ENCODE assay signal across 21 cellular contexts in the genomic region with DNA sequence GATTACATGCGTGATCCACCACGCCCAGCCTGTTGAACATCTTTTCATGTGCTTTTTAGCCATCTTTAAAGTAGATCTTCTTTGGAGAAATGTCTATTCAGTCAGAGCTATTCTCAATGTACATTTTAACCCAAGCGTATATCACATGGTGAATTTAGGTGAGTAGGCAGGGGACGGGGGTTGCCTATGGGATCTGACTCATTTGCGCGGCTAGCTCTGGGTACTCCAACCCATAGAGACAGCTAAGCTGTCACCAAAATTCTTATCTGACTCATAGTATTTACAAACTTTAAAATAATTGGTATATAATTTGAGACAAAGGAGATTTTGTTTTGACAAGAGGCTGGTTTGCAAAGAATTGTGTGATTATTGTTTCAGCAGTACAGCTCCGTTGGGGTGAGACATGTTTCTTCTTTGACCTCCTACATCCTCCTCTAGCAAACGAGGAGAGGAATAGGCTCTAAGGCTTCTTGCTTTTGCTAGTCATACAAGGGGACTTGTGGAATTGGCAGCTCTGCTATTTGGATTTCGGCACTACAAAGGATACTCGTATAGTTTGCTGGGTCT. TPM values are rescaled to one million over a fixed set of nuclear protein-coding genes. Genes with fewer than 3 reads are reported as not detected.
DNase-seq lines count a peak whose midpoint lies in the region; ATAC-seq and TF ChIP-seq lines count a peak whose summit lies in the region.
"Had no signal": no experiment of that assay in that cellular context is flagged by ENCODE, and none has a peak within 500 bp of the region (broad histone marks: within the 10 kb centered on the region; RNA-seq: fewer than 3 reads in every experiment).

No MANE protein-coding gene starts in this region.

- H3F3A ChIP-seq in PC-3 (ENCODE audit: low read length, unreplicated experiment) = no peaks in the 10 kb centered on the region

- H3K27me3 ChIP-seq in left ventricle myocardium inferior (ENCODE audit: low read depth) (no peaks in the 10 kb centered on the region), PC-3 (ENCODE audit: low read length) (no peaks in the 10 kb centered on the region), ascending aorta (no peaks in the 10 kb centered on the region)
- H3K27me3 ChIP-seq: BE2C had no signal

- DNase-seq in left ventricle myocardium inferior = no peak
- no peak for DNase-seq in left cardiac atrium
- peak; percentile 58 for DNase-seq in COLO829 (ENCODE audit: low spot score)
- DNase-seq in PC-3 = peak; percentile 37
- DNase-seq in epithelial cell of esophagus (ENCODE audit: low read depth) = peak; percentile 19
- no peak for DNase-seq in GM10266 (ENCODE audit: extremely low spot score)
- DNase-seq in ascending aorta (ENCODE audit: low spot score in 2 of 2) = no peak
- DNase-seq: 8988T; ACHN; BE2C; C1 segment of cervical spinal cord; Caco-2; Calu3; CD4-positive, alpha-beta memory T cell; CD4-positive, CD25-positive, alpha-beta regulatory T cell; CD8-positive, alpha-beta memory T cell; DMS79 treated with DMSO at 0.1 percent for 48 hours; GF-D8 had no signal

- H3K4me3 ChIP-seq in left ventricle myocardium inferior (no peak overlapping the region), PC-3 (ENCODE audit: low read length) (no peak overlapping the region), epithelial cell of esophagus (ENCODE audit: low read length) (no peak overlapping the region), ascending aorta (no peak overlapping the region)
- H3K4me3 ChIP-seq: BLaER1, GM12878 had no signal

- H3K9me3 ChIP-seq in left ventricle myocardium inferior (replicated peaks) = no peaks in the 10 kb centered on the region
- no peaks in the 10 kb centered on the region for H3K9me3 ChIP-seq in PC-3 (ENCODE audit: low read length)
- no peaks in the 10 kb centered on the region for H3K9me3 ChIP-seq in ascending aorta
- H3K9me3 ChIP-seq: BE2C, Caco-2 had no signal

- peaks cover 14% of the 10 kb centered on the region for H3K4me1 ChIP-seq in left ventricle myocardium inferior
- 0 out of 2 replicates have a peak, but pooled peaks cover 7% of the 10 kb centered on the region for H3K4me1 ChIP-seq in PC-3 (ENCODE audit: insufficient read depth, low read length)
- no peaks in the 10 kb centered on the region for H3K4me1 ChIP-seq in ascending aorta
- H3K4me1 ChIP-seq: BE2C, Caco-2 had no signal

- H3K79me2 ChIP-seq in PC-3 (ENCODE audit: low read length) = peaks cover 58% of the 10 kb centered on the region

- H4K20me1 ChIP-seq in PC-3 (ENCODE audit: low read length) = no peaks in the 10 kb centered on the region

- no peak for TF ChIP-seq CTCF in left ventricle myocardium inferior (IDR thresholded peaks at IDR 0.05; ENCODE audit: borderline replicate concordance)
- no peak for TF ChIP-seq CTCF in PC-3 (conservative IDR thresholded peaks at IDR 0.05; ENCODE audit: low read depth, low read length)
- no peak for TF ChIP-seq CTCF in epithelial cell of esophagus (IDR thresholded peaks at IDR 0.05; ENCODE audit: insufficient read depth, low read depth, low read length, missing control alignments)
- TF ChIP-seq CTCF in GM10266 (IDR thresholded peaks at IDR 0.05; ENCODE audit: control insufficient read depth, insufficient read depth, low read depth, missing control alignments) = no peak
- TF ChIP-seq CTCF in ascending aorta (IDR thresholded peaks at IDR 0.05) = no peak

- no peak overlapping the region for H3K4me2 ChIP-seq in PC-3 (ENCODE audit: low read length)
- H3K4me2 ChIP-seq: BLaER1 had no signal

- no peaks in the 10 kb centered on the region for H3K9me2 ChIP-seq in PC-3 (replicated peaks; ENCODE audit: low read length)

- CTCF ChIA-PET in PC-3 (lab: Charles Lee) = no interaction called here

- H3K36me3 ChIP-seq in left ventricle myocardium inferior = no peaks in the 10 kb centered on the region
- H3K36me3 ChIP-seq in PC-3 (ENCODE audit: low read depth, low read length) = peaks cover 8% of the 10 kb centered on the region
- H3K36me3 ChIP-seq in ascending aorta = peaks cover 0 to 4% of the 10 kb centered on the region in 2 donors
- H3K36me3 ChIP-seq: BE2C had no signal

- POLR2A ChIA-PET in PC-3 (lab: Charles Lee; ENCODE audit: unreplicated experiment) = no interaction called here

- H3K9ac ChIP-seq in PC-3 (ENCODE audit: low read length) = no peak overlapping the region
- H3K9ac ChIP-seq: BLaER1 had no signal

- intact Hi-C loops in left ventricle myocardium inferior (cut with micrococcal nuclease) (no loop called here), left cardiac atrium (cut with DNase I) (no loop called here), PC-3 (cut with micrococcal nuclease) (no loop called here), ascending aorta (cut with DNase I) (no loop called here)

- BruUV-seq in PC-3 (replicated peaks; lab: Mats Ljungman, UMichigan) = no TSS peak

- H2AFZ ChIP-seq in PC-3 (ENCODE audit: low read length) = no peak overlapping the region

- H3K27ac ChIP-seq in left ventricle myocardium inferior (replicated peaks) = peak overlapping the region; percentile 70
- H3K27ac ChIP-seq in PC-3 (ENCODE audit: low read length) = peak overlapping the region; percentile 28
- H3K27ac ChIP-seq in ascending aorta = no peak overlapping the region
- H3K27ac ChIP-seq: BLaER1 had no signal

- ATAC-seq in left cardiac atrium (no peak), PC-3 (peak; percentile 95), HG02870 (IDR thresholded peaks at IDR 0.05; ENCODE audit: unreplicated experiment) (no peak)
- ATAC-seq: GM12878 had no signal

RNA-seq across cellular contexts. Expression of gene NSDHL, which starts 12.0 kb away (rescaled TPM):
- 11.4 TPM for total RNA-seq in left ventricle myocardium inferior
- 10 to 100 TPM; 21.4 to 27.0 TPM for total RNA-seq in left cardiac atrium
- total RNA-seq in PC-3 (2014; rRNA removed) = 32.3 and 33.7 TPM in 2 replicates
- 8.8 TPM for total RNA-seq in ascending aorta

RNA-seq across cellular contexts. Expression of gene CETN2, which starts 12.3 kb away (rescaled TPM):
- total RNA-seq in left ventricle myocardium inferior = 24.1 TPM
- total RNA-seq in left cardiac atrium = 10 to 100 TPM; 20.3 to 24.5 TPM
- 40.9 and 42.9 TPM in 2 replicates for total RNA-seq in PC-3 (2014; rRNA removed)
- total RNA-seq in ascending aorta = 7.8 TPM

RNA-seq across cellular contexts. Expression of gene ZNF185, which starts 55.0 kb away (rescaled TPM):
- total RNA-seq in left ventricle myocardium inferior = 1.6 TPM
- total RNA-seq in left cardiac atrium = 1 to 10 TPM; 1.7 to 3.2 TPM
- total RNA-seq in PC-3 (2014; rRNA removed) = 68.9 and 77.0 TPM in 2 replicates
- not detected for total RNA-seq in ascending aorta

Comparison
In these comparisons a context has a peak if more than half of its experiments do, and no peak if none do; other contexts are left out.
1. DNase-seq: peak in COLO829 (single experiment), PC-3 (single experiment) and epithelial cell of esophagus (single experiment); none in left ventricle myocardium inferior (single experiment), left cardiac atrium (single experiment), GM10266 (single experiment) and ascending aorta (0 of 2).
2. H3K27ac ChIP-seq: peak in left ventricle myocardium inferior (single experiment) and PC-3 (single experiment); none in ascending aorta (0 of 2).
3. RNA of gene ZNF185, which starts 55.0 kb away (total RNA-seq): 68.9 to 77.0 TPM in PC-3; 1.7 to 3.2 TPM in left cardiac atrium, 1.6 TPM in left ventricle myocardium inferior (single experiment) and not detected in ascending aorta (single experiment); every median in the first group is over 10 times any median in the second.